11 cellular contexts compared by ENCODE assay signal in the genomic region with DNA sequence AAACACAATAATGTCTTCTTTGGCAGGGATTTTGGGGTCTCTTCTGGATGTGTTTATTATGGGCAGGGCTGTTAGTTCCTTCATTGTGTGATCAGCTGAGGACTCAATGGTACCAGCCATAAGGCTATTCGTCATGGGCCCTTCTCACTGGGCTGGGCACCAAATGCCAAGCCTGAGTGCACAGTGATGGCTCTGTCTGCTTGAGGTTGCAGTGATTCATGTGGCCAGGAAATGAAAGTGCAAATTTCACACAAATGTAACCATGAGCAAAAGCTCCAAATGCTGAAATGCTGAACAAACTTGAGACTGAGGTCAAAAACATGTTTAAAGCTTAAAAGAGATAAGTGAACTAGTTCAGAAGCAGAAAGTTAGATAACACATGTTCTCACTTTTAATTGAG.
A peak's percentile ranks its signal among the peaks of the same experiment; 100 is the strongest.
DNase-seq lines count a peak whose midpoint lies in the region; ATAC-seq and TF ChIP-seq lines count a peak whose summit lies in the region.
"Had no signal": no experiment of that assay in that cellular context is flagged by ENCODE, and none has a peak within 500 bp of the region (broad histone marks: within the 10 kb centered on the region; RNA-seq: fewer than 3 reads in every experiment).

No MANE protein-coding gene starts in this region.

- H3K4me1 Mint-ChIP-seq in mesothelial cell of epicardium, result no peaks in the 10 kb centered on the region
- H3K4me1 Mint-ChIP-seq in activated naive CD8-positive, alpha-beta T cell treated with anti-CD3 and anti-CD28 coated beads, Interleukin-2, amount 50 U/mL, for 24 hours, result no peaks in the 10 kb centered on the region
- H3K4me1 Mint-ChIP-seq: endodermal cell; stimulated activated naive B cell treated with anti-CD40 and anti-IgM and Interleukin-4, amounts not matched to agents 10 μg/mL and 1 μg/mL and 100 μg/mL, for 72 hours had no signal

- ATAC-seq in GM18511 (IDR thresholded peaks at IDR 0.05; ENCODE audit: unreplicated experiment) (peak; percentile 99), GM21529 (IDR thresholded peaks at IDR 0.05; ENCODE audit: unreplicated experiment) (peak; percentile 98), HG03354 (IDR thresholded peaks at IDR 0.05; ENCODE audit: poor library complexity, severe bottlenecking, unreplicated experiment) (peak; percentile 95)
- no peak for ATAC-seq in activated naive CD8-positive, alpha-beta T cell treated with anti-CD3 and anti-CD28 coated beads, Interleukin-2, amount 50 U/mL, for 24 hours
- ATAC-seq: stimulated activated naive B cell treated with anti-CD40 and anti-IgM and Interleukin-4, amounts not matched to agents 10 μg/mL and 1 μg/mL and 100 μg/mL, for 72 hours had no signal

- H3K36me3 Mint-ChIP-seq in mesothelial cell of epicardium, result no peaks in the 10 kb centered on the region
- H3K36me3 Mint-ChIP-seq in activated naive CD8-positive, alpha-beta T cell treated with anti-CD3 and anti-CD28 coated beads, Interleukin-2, amount 50 U/mL, for 24 hours (ENCODE audit: low read depth), result no peaks in the 10 kb centered on the region
- H3K36me3 Mint-ChIP-seq: stimulated activated naive B cell treated with anti-CD40 and anti-IgM and Interleukin-4, amounts not matched to agents 10 μg/mL and 1 μg/mL and 100 μg/mL, for 72 hours had no signal

- no peak for TF ChIP-seq CTCF in fibroblast of pulmonary artery (IDR thresholded peaks at IDR 0.05; ENCODE audit: low read length, missing control alignments)
- TF ChIP-seq CTCF in mesothelial cell of epicardium (IDR thresholded peaks at IDR 0.05; ENCODE audit: unreplicated experiment), result no peak

- no peaks in the 10 kb centered on the region for H3K27me3 Mint-ChIP-seq in mesothelial cell of epicardium (ENCODE audit: low read depth)
- H3K27me3 Mint-ChIP-seq in activated naive CD8-positive, alpha-beta T cell treated with anti-CD3 and anti-CD28 coated beads, Interleukin-2, amount 50 U/mL, for 24 hours, result peaks cover 2% of the 10 kb centered on the region
- H3K27me3 Mint-ChIP-seq: stimulated activated naive B cell treated with anti-CD40 and anti-IgM and Interleukin-4, amounts not matched to agents 10 μg/mL and 1 μg/mL and 100 μg/mL, for 72 hours had no signal

- H3K27ac Mint-ChIP-seq in mesothelial cell of epicardium, result no peak overlapping the region
- no peak overlapping the region for H3K27ac Mint-ChIP-seq in activated naive CD8-positive, alpha-beta T cell treated with anti-CD3 and anti-CD28 coated beads, Interleukin-2, amount 50 U/mL, for 24 hours
- H3K27ac Mint-ChIP-seq: endodermal cell; stimulated activated naive B cell treated with anti-CD40 and anti-IgM and Interleukin-4, amounts not matched to agents 10 μg/mL and 1 μg/mL and 100 μg/mL, for 72 hours had no signal

- H3K4me3 Mint-ChIP-seq in mesothelial cell of epicardium, result no peak overlapping the region
- no peak overlapping the region for H3K4me3 Mint-ChIP-seq in activated naive CD8-positive, alpha-beta T cell treated with anti-CD3 and anti-CD28 coated beads, Interleukin-2, amount 50 U/mL, for 24 hours
- H3K4me3 Mint-ChIP-seq: endodermal cell; stimulated activated naive B cell treated with anti-CD40 and anti-IgM and Interleukin-4, amounts not matched to agents 10 μg/mL and 1 μg/mL and 100 μg/mL, for 72 hours had no signal

- no peaks in the 10 kb centered on the region for H3K9me3 Mint-ChIP-seq in mesothelial cell of epicardium
- H3K9me3 Mint-ChIP-seq in activated naive CD8-positive, alpha-beta T cell treated with anti-CD3 and anti-CD28 coated beads, Interleukin-2, amount 50 U/mL, for 24 hours, result no peaks in the 10 kb centered on the region

- H3K4me3 ChIP-seq in fibroblast of pulmonary artery (replicated peaks; ENCODE audit: low read depth, low read length), result no peak overlapping the region
- H3K4me3 ChIP-seq: lung had no signal

- DNase-seq in fibroblast of pulmonary artery (ENCODE audit: low read depth) (peak; percentile 13), mesothelial cell of epicardium (ENCODE audit: low spot score in 2 of 2, unreplicated experiment in 2 of 2) (no peak), anterior cingulate cortex (lab: John Stamatoyannopoulos, UW) (no peak), iPS-NIHi7 (ENCODE audit: extremely low spot score) (no peak)
- no peak for DNase-seq in activated naive CD8-positive, alpha-beta T cell treated with anti-CD3 and anti-CD28 coated beads, Interleukin-2, amount 50 U/mL, for 24 hours
- DNase-seq: endodermal cell; stimulated activated naive B cell treated with anti-CD40 and anti-IgM and Interleukin-4, amounts not matched to agents 10 μg/mL and 1 μg/mL and 100 μg/mL, for 72 hours had no signal
